In genomic region chr2:160199683-160200389, GRCh38 we compare ENCODE assay signal across 2 cellular contexts.
A peak's percentile ranks its signal among the peaks of the same experiment; 100 is the strongest.
TF ChIP-seq lines count a peak whose summit lies in the region.

A gene with protein sequence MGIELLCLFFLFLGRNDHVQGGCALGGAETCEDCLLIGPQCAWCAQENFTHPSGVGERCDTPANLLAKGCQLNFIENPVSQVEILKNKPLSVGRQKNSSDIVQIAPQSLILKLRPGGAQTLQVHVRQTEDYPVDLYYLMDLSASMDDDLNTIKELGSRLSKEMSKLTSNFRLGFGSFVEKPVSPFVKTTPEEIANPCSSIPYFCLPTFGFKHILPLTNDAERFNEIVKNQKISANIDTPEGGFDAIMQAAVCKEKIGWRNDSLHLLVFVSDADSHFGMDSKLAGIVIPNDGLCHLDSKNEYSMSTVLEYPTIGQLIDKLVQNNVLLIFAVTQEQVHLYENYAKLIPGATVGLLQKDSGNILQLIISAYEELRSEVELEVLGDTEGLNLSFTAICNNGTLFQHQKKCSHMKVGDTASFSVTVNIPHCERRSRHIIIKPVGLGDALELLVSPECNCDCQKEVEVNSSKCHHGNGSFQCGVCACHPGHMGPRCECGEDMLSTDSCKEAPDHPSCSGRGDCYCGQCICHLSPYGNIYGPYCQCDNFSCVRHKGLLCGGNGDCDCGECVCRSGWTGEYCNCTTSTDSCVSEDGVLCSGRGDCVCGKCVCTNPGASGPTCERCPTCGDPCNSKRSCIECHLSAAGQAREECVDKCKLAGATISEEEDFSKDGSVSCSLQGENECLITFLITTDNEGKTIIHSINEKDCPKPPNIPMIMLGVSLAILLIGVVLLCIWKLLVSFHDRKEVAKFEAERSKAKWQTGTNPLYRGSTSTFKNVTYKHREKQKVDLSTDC (minus strand): TSS chr2:160200272. CDS start chr2:160200063, 209 bp downstream.

TF ChIP-seq in liver, 16 proteins besides CTCF, POLR2A, EP300 and RAD21:
- TF ChIP-seq HNF4A (conservative IDR thresholded peaks at IDR 0.05) (peak; percentile 28 to 31), JUND (IDR thresholded peaks at IDR 0.05) (no peak)

TF ChIP-seq in HepG2, 621 proteins besides CTCF, POLR2A, EP300 and RAD21:
- TF ChIP-seq ZNF282 (IDR thresholded peaks at IDR 0.05; ENCODE audit: partially characterized antibody) = no peak
- no peak for TF ChIP-seq JUNB (CRISPR knock-in tag; IDR thresholded peaks at IDR 0.05; ENCODE audit: borderline replicate concordance)
- no peak for TF ChIP-seq PREB (CRISPR knock-in tag; IDR thresholded peaks at IDR 0.05)
- no peak for TF ChIP-seq ZNF766 (CRISPR knock-in tag; IDR thresholded peaks at IDR 0.05; ENCODE audit: borderline replicate concordance)
